21 cellular contexts compared by ENCODE assay signal in the genomic region with DNA sequence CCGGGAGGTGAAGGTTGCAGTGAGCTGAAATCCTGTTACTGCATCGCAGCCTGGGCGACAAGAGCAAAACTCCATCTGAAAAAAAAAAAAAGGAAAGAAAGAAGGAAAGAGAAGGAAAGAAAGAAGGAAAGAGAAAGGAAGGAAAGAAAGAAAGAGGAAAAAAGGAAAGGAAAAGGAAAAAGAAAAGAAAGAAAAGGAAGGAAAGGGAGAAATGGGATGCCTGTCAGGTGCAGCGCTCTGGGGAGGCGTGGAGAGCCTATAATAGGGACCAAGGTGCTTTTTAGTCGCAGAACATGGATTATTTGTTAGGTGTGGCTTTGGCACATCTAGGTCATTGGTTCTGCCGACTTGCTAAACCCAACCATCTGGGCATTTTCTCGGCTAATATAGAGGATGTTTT. TPM values are rescaled to one million over a fixed set of nuclear protein-coding genes. Genes with fewer than 3 reads are reported as not detected.
A peak's percentile ranks its signal among the peaks of the same experiment; 100 is the strongest.
DNase-seq lines count a peak whose midpoint lies in the region; ATAC-seq and TF ChIP-seq lines count a peak whose summit lies in the region.
"Had no signal": no experiment of that assay in that cellular context is flagged by ENCODE, and none has a peak within 500 bp of the region (broad histone marks: within the 10 kb centered on the region; RNA-seq: fewer than 3 reads in every experiment).

No MANE protein-coding gene starts in this region.

- no peaks in the 10 kb centered on the region for H3K27me3 ChIP-seq in CD8-positive, alpha-beta memory T cell (ENCODE audit: insufficient read depth, low read length, poor library complexity, severe bottlenecking)
- H3K27me3 ChIP-seq in aorta (ENCODE audit: control insufficient read depth in 1 of 2, insufficient read depth in 2 of 2, low read length in 1 of 2), result no peaks in the 10 kb centered on the region
- H3K27me3 ChIP-seq: BLaER1 treated with 17β-estradiol and CSF1 and Interleukin-3, amounts not matched to agents 10 nM and 100 nM; SJSA1; stomach; upper lobe of right lung had no signal

- no peaks in the 10 kb centered on the region for H3K36me3 ChIP-seq in CD8-positive, alpha-beta memory T cell (ENCODE audit: insufficient read depth, low read length)
- no peaks in the 10 kb centered on the region for H3K36me3 ChIP-seq in aorta (ENCODE audit: control insufficient read depth in 1 of 2, insufficient read depth in 2 of 2, low read length in 1 of 2)
- H3K36me3 ChIP-seq: SJSA1, upper lobe of right lung had no signal

- H3K9me3 Mint-ChIP-seq in CD8-positive, alpha-beta memory T cell, result no peaks in the 10 kb centered on the region
- H3K9me3 Mint-ChIP-seq in WTC11, result no peaks in the 10 kb centered on the region
- no peaks in the 10 kb centered on the region for H3K9me3 Mint-ChIP-seq in naive thymus-derived CD8-positive, alpha-beta T cell
- H3K9me3 Mint-ChIP-seq: H9 had no signal

- peaks cover 29% of the 10 kb centered on the region for H3K4me1 ChIP-seq in CD8-positive, alpha-beta memory T cell (ENCODE audit: insufficient read depth, low read length)
- H3K4me1 ChIP-seq in aorta (ENCODE audit: control insufficient read depth in 1 of 2, insufficient read depth in 2 of 2, low read length in 2 of 2), result peaks cover 0 to 3% of the 10 kb centered on the region in 2 donors

- H3K27ac Mint-ChIP-seq in CD8-positive, alpha-beta memory T cell, result peak overlapping the region in 5 of 8 donors; percentile 5 to 96 (median 57)
- no peak overlapping the region for H3K27ac Mint-ChIP-seq in WTC11
- peak overlapping the region in 2 of 10 donors; percentile 15 to 41 for H3K27ac Mint-ChIP-seq in naive thymus-derived CD8-positive, alpha-beta T cell

- H3K4me3 ChIP-seq in CD8-positive, alpha-beta memory T cell (ENCODE audit: low read length), result no peak overlapping the region
- no peak overlapping the region for H3K4me3 ChIP-seq in aorta (ENCODE audit: low read length in 2 of 2)

- H3K27me3 Mint-ChIP-seq in CD8-positive, alpha-beta memory T cell, result no peaks in the 10 kb centered on the region
- no peaks in the 10 kb centered on the region for H3K27me3 Mint-ChIP-seq in WTC11 (ENCODE audit: low read depth)
- H3K27me3 Mint-ChIP-seq in naive thymus-derived CD8-positive, alpha-beta T cell, result no peaks in the 10 kb centered on the region

- POLR2A ChIA-PET in CD8-positive, alpha-beta memory T cell (lab: Charles Lee), result interaction anchor here (0.7 kb wide), 2 partner anchors 28 to 1927 kb away, joined by 3 to 5 read pairs; no protein-coding TSS in a partner anchor
- POLR2A ChIA-PET in WTC11 (lab: Charles Lee), result no interaction called here
- POLR2A ChIA-PET in naive thymus-derived CD8-positive, alpha-beta T cell (lab: Charles Lee), result no interaction called here

- DNase-seq in NCI-H748 (lab: John Stamatoyannopoulos, UW; ENCODE audit: unreplicated experiment), result peak; percentile 9
- DNase-seq in NCI-H748 treated with DMSO at 0.1 percent for 48 hours (lab: John Stamatoyannopoulos, UW), result no peak
- DNase-seq in CD8-positive, alpha-beta memory T cell, result no peak
- no peak for DNase-seq in WTC11 (ENCODE audit: low spot score)
- no peak for DNase-seq in naive thymus-derived CD8-positive, alpha-beta T cell
- DNase-seq in stimulated activated naive CD8-positive, alpha-beta T cell treated with anti-CD3 and anti-CD28 coated beads, Interleukin-15, Interleukin-2, amounts not matched to agents 100 U/mL and 50 U/mL, for 24 hours, result no peak
- no peak for DNase-seq in aorta
- DNase-seq: H9, islet precursor cell, mesendoderm, NCI-H1436 treated with DMSO at 0.1 percent for 48 hours, NCI-H446 treated with DMSO at 0.1 percent for 48 hours, occipital lobe, OCI-M1, right cardiac atrium, stomach, T1000, upper lobe of right lung had no signal

- H3K9me3 ChIP-seq in CD8-positive, alpha-beta memory T cell (ENCODE audit: low read length), result no peaks in the 10 kb centered on the region
- no peaks in the 10 kb centered on the region for H3K9me3 ChIP-seq in aorta (ENCODE audit: control insufficient read depth, low read length)
- H3K9me3 ChIP-seq: BLaER1 treated with 17β-estradiol and CSF1 and Interleukin-3, amounts not matched to agents 10 nM and 100 nM; SJSA1; stomach; upper lobe of right lung had no signal

- intact Hi-C loops in aorta (cut with DNase I), result loop anchor here in 1 of 2 donors (5.0 kb wide), 2 partner anchors 71 to 151 kb away; no protein-coding TSS in a partner anchor

- peaks cover 0 to 10% (median 0%) of the 10 kb centered on the region in 3 donors for H3K36me3 Mint-ChIP-seq in CD8-positive, alpha-beta memory T cell
- H3K36me3 Mint-ChIP-seq in WTC11, result no peaks in the 10 kb centered on the region
- peaks cover 0 to 6% (median 0%) of the 10 kb centered on the region in 3 donors for H3K36me3 Mint-ChIP-seq in naive thymus-derived CD8-positive, alpha-beta T cell

- peak overlapping the region; percentile 8 to 91 (median 55) for H3K4me3 Mint-ChIP-seq in CD8-positive, alpha-beta memory T cell
- no peak overlapping the region for H3K4me3 Mint-ChIP-seq in WTC11
- peak overlapping the region in 8 of 10 donors; percentile 9 to 64 (median 50) for H3K4me3 Mint-ChIP-seq in naive thymus-derived CD8-positive, alpha-beta T cell

- CTCF ChIA-PET in CD8-positive, alpha-beta memory T cell (lab: Charles Lee), result interaction anchor here (1.0 to 2.5 kb wide), 3 partner anchors 11 to 29 kb away, joined by 3 to 19 read pairs (median 6); a partner anchor contains a TSS
- CTCF ChIA-PET in WTC11 (lab: Charles Lee), result interaction anchor here (0.7 to 6.2 kb wide), 4 partner anchors 10 to 182 kb away, joined by 3 to 83 read pairs (median 7); no protein-coding TSS in a partner anchor

- no peak for ATAC-seq in WTC11
- ATAC-seq in naive thymus-derived CD8-positive, alpha-beta T cell, result no peak
- no peak for ATAC-seq in HG02678 (IDR thresholded peaks at IDR 0.05; ENCODE audit: unreplicated experiment)
- no peak for ATAC-seq in stimulated activated naive CD8-positive, alpha-beta T cell treated with anti-CD3 and anti-CD28 coated beads, Interleukin-15, Interleukin-2, amounts not matched to agents 100 U/mL and 50 U/mL, for 24 hours
- ATAC-seq in aorta (ENCODE audit: low FRiP score), result no peak
- ATAC-seq: right cardiac atrium, upper lobe of right lung had no signal

- 92 to 95% methylated on average over 8 of the region's 8 CpGs for WGBS in aorta, 2 donors

- peaks cover 32 to 43% (median 36%) of the 10 kb centered on the region in 3 donors for H3K4me1 Mint-ChIP-seq in CD8-positive, alpha-beta memory T cell
- peaks cover 30% of the 10 kb centered on the region for H3K4me1 Mint-ChIP-seq in WTC11
- H3K4me1 Mint-ChIP-seq in naive thymus-derived CD8-positive, alpha-beta T cell, result peaks cover 12 to 36% (median 35%) of the 10 kb centered on the region in 4 donors

- TF ChIP-seq CTCF in WTC11 (IDR thresholded peaks at IDR 0.05), result no peak

- no peak overlapping the region for H3K27ac ChIP-seq in CD8-positive, alpha-beta memory T cell (ENCODE audit: low read depth, low read length)
- H3K27ac ChIP-seq in aorta (ENCODE audit: low read depth in 1 of 2, low read length in 2 of 2), result no peak overlapping the region

TF ChIP-seq in WTC11, 78 proteins besides CTCF, POLR2A, EP300 and RAD21:
- TF ChIP-seq, protein P1, sequence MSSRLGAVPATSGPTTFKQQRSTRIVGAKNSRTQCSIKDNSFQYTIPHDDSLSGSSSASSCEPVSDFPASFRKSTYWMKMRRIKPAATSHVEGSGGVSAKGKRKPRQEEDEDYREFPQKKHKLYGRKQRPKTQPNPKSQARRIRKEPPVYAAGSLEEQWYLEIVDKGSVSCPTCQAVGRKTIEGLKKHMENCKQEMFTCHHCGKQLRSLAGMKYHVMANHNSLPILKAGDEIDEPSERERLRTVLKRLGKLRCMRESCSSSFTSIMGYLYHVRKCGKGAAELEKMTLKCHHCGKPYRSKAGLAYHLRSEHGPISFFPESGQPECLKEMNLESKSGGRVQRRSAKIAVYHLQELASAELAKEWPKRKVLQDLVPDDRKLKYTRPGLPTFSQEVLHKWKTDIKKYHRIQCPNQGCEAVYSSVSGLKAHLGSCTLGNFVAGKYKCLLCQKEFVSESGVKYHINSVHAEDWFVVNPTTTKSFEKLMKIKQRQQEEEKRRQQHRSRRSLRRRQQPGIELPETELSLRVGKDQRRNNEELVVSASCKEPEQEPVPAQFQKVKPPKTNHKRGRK (CRISPR knock-in tag; IDR thresholded peaks at IDR 0.05; ENCODE audit: borderline replicate concordance), result peak; percentile 46; the same call in 1 of the 2 replicates
- TF ChIP-seq ZNF263 (CRISPR knock-in tag; IDR thresholded peaks at IDR 0.05; ENCODE audit: low read depth), result no peak
- TF ChIP-seq, protein P2, sequence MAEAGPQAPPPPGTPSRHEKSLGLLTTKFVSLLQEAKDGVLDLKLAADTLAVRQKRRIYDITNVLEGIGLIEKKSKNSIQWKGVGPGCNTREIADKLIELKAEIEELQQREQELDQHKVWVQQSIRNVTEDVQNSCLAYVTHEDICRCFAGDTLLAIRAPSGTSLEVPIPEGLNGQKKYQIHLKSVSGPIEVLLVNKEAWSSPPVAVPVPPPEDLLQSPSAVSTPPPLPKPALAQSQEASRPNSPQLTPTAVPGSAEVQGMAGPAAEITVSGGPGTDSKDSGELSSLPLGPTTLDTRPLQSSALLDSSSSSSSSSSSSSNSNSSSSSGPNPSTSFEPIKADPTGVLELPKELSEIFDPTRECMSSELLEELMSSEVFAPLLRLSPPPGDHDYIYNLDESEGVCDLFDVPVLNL (CRISPR knock-in tag; IDR thresholded peaks at IDR 0.05; ENCODE audit: borderline replicate concordance, low read depth), result no peak
TF ChIP-seq in WTC11: peak in this region for 1.

RNA-seq across cellular contexts. Expression of a gene that starts 17.9 kb away (rescaled TPM):
- total RNA-seq in CD8-positive, alpha-beta memory T cell, result 10 to 100 TPM; 83.5 to 88.4 TPM
- 24.2 TPM for polyA plus RNA-seq in CD8-positive, alpha-beta memory T cell
- 76.1 to 80.3 TPM (median 79.2 TPM) in 3 replicates for total RNA-seq in WTC11 (2021)
- 10 to 100 TPM; 66.9 to 71.3 TPM for total RNA-seq in naive thymus-derived CD8-positive, alpha-beta T cell
- 10 to 100 TPM; 18.7 to 31.1 (median 25.0) TPM for polyA plus RNA-seq in naive thymus-derived CD8-positive, alpha-beta T cell
- 10 to 100 TPM; 18.7 to 20.2 TPM for total RNA-seq in aorta
- 10 to 100 TPM in 1 of 2 donors, 1 to 10 TPM in 1; 9.5 to 17.0 TPM for polyA plus RNA-seq in aorta

RNA-seq across cellular contexts. Expression of a gene that starts 47.1 kb away (rescaled TPM):
- total RNA-seq in CD8-positive, alpha-beta memory T cell, result under 1 TPM in 1 of 2 experiments, not detected in 1; 0.11 TPM
- polyA plus RNA-seq in CD8-positive, alpha-beta memory T cell, result not detected
- total RNA-seq in WTC11 (2021) (0.07 to 0.09 TPM in 2 of 3 replicates, not detected in the other), aorta (not detected)
- under 1 TPM in 1 of 2 experiments, not detected in 1; 0.13 TPM for total RNA-seq in naive thymus-derived CD8-positive, alpha-beta T cell
- polyA plus RNA-seq in naive thymus-derived CD8-positive, alpha-beta T cell, result under 1 TPM in 1 of 3 donors, not detected in 2; 0.06 TPM
- polyA plus RNA-seq in aorta, result not detected
- total RNA-seq: H9, occipital lobe, right cardiac atrium, SJSA1, stomach, upper lobe of right lung had no signal
